ENCODE assay signal across 12 cellular contexts in the genomic region with DNA sequence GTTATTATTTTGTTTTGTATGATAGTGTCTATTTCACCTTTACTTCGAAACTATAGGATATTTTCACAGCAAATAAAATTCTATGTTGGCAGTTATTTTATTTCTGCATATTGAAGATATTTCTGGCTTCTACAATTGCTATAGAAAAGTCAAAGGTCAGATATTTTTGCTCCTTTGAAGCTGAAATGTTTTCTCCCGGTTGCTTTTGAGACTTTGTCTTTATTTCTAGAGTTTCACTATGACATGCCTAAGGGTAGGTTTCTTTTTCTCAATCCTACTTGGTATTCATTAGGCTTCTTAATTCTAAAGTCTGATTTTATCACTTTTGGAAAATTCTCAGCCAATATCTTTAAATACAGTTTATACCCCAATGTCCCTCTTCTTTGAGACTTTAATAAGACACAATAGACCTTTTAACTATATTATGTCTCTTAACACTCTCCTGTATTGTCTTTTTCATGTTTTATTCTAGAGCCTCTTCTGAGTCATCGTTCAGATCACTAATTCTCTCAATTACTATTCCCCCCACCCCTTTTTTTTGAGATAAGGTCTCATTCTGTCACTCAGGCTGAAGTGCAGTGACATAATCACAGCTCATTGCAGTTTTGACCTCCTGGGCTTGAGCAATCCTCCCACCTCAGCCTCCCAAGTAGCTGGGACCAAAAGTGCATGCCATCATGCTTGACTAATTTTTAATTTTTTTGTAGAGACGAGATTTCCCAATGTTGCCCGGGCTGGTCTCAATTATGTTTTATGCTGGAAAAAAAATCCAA. TPM values are rescaled to one million over a fixed set of nuclear protein-coding genes. Genes with fewer than 3 reads are reported as not detected.
DNase-seq lines count a peak whose midpoint lies in the region; ATAC-seq, FAIRE-seq and TF ChIP-seq lines count a peak whose summit lies in the region.
"Had no signal": no experiment of that assay in that cellular context is flagged by ENCODE, and none has a peak within 500 bp of the region (broad histone marks: within the 10 kb centered on the region; RNA-seq: fewer than 3 reads in every experiment).

No MANE protein-coding gene starts in this region.

- FAIRE-seq in kidney (lab: Jason Lieb, UNC): no peak

- H3K4me2 ChIP-seq in neural progenitor cell: no peak overlapping the region

- no peaks in the 10 kb centered on the region for H3K9me3 Mint-ChIP-seq in activated naive CD4-positive, alpha-beta T cell treated with anti-CD3 and anti-CD28 coated beads, Interleukin-2, amount 50 U/mL, for 24 hours
- no peaks in the 10 kb centered on the region for H3K9me3 Mint-ChIP-seq in activated CD4-positive, alpha-beta memory T cell treated with anti-CD3 and anti-CD28 coated beads, Interleukin-2, amount 10 ng/mL, durations not matched to agents 7 days and 5 days
- no peaks in the 10 kb centered on the region for H3K9me3 Mint-ChIP-seq in neural progenitor cell
- H3K9me3 Mint-ChIP-seq: dendritic cell treated with granulocyte-macrophage colony-stimulating factor and Interleukin-4, amounts not matched to agents 40 ng/mL and 50 ng/mL, for 4 days had no signal

- POLR2A ChIA-PET in activated CD4-positive, alpha-beta memory T cell treated with anti-CD3 and anti-CD28 coated beads, Interleukin-2, amount 10 ng/mL, durations not matched to agents 7 days and 5 days (lab: Charles Lee): interaction anchor here (0.6 to 1.4 kb wide), 3 partner anchors 22 to 117 kb away, joined by 3 read pairs; no protein-coding TSS in a partner anchor

- H4K20me1 ChIP-seq in neural progenitor cell (ENCODE audit: low read depth): no peaks in the 10 kb centered on the region

- no peaks in the 10 kb centered on the region for H3F3A ChIP-seq in neural progenitor cell (ENCODE audit: low read depth)

- peaks cover 34% of the 10 kb centered on the region for H3K79me2 ChIP-seq in neural progenitor cell (ENCODE audit: low read depth)

- no peak overlapping the region for H3K4me3 ChIP-seq in neural progenitor cell
- no peak overlapping the region for H3K4me3 ChIP-seq in kidney (ENCODE audit: low read length in 2 of 2)
- H3K4me3 ChIP-seq: SJSA1, upper lobe of right lung had no signal

- peak overlapping the region; percentile 9 for H3K27ac Mint-ChIP-seq in activated naive CD4-positive, alpha-beta T cell treated with anti-CD3 and anti-CD28 coated beads, Interleukin-2, amount 50 U/mL, for 24 hours
- peak overlapping the region; percentile 66 for H3K27ac Mint-ChIP-seq in activated CD4-positive, alpha-beta memory T cell treated with anti-CD3 and anti-CD28 coated beads, Interleukin-2, amount 10 ng/mL, durations not matched to agents 7 days and 5 days
- H3K27ac Mint-ChIP-seq in neural progenitor cell: no peak overlapping the region
- H3K27ac Mint-ChIP-seq: dendritic cell treated with granulocyte-macrophage colony-stimulating factor and Interleukin-4, amounts not matched to agents 40 ng/mL and 50 ng/mL, for 4 days had no signal

- H3K27me3 ChIP-seq in neural progenitor cell: no peaks in the 10 kb centered on the region
- H3K27me3 ChIP-seq: SJSA1, upper lobe of right lung had no signal

- ATAC-seq in HG02870 (IDR thresholded peaks at IDR 0.05; ENCODE audit: unreplicated experiment) (peak; percentile 68), GM18519 (IDR thresholded peaks at IDR 0.05; ENCODE audit: low FRiP score, unreplicated experiment) (no peak)

- no peak for TF ChIP-seq CTCF in neural progenitor cell (IDR thresholded peaks at IDR 0.05)
- no peak for TF ChIP-seq CTCF in kidney (IDR thresholded peaks at IDR 0.05; ENCODE audit: borderline replicate concordance, extremely low read depth, insufficient read depth)

- H3K4me1 Mint-ChIP-seq in activated naive CD4-positive, alpha-beta T cell treated with anti-CD3 and anti-CD28 coated beads, Interleukin-2, amount 50 U/mL, for 24 hours: peaks cover 30% of the 10 kb centered on the region
- peaks cover 31% of the 10 kb centered on the region for H3K4me1 Mint-ChIP-seq in activated CD4-positive, alpha-beta memory T cell treated with anti-CD3 and anti-CD28 coated beads, Interleukin-2, amount 10 ng/mL, durations not matched to agents 7 days and 5 days
- no peaks in the 10 kb centered on the region for H3K4me1 Mint-ChIP-seq in neural progenitor cell

- H3K9me3 ChIP-seq in neural progenitor cell (ENCODE audit: low read depth) (no peaks in the 10 kb centered on the region), kidney (ENCODE audit: control insufficient read depth in 1 of 2, low read length in 2 of 2) (no peaks in the 10 kb centered on the region)
- H3K9me3 ChIP-seq: SJSA1, upper lobe of right lung had no signal

- H3K36me3 Mint-ChIP-seq in activated naive CD4-positive, alpha-beta T cell treated with anti-CD3 and anti-CD28 coated beads, Interleukin-2, amount 50 U/mL, for 24 hours: peaks cover 13% of the 10 kb centered on the region
- H3K36me3 Mint-ChIP-seq in activated CD4-positive, alpha-beta memory T cell treated with anti-CD3 and anti-CD28 coated beads, Interleukin-2, amount 10 ng/mL, durations not matched to agents 7 days and 5 days (ENCODE audit: low read depth): peaks cover 56% of the 10 kb centered on the region
- peaks cover 31% of the 10 kb centered on the region for H3K36me3 Mint-ChIP-seq in neural progenitor cell

- no peak for DNase-seq in activated naive CD4-positive, alpha-beta T cell treated with anti-CD3 and anti-CD28 coated beads, Interleukin-2, amount 50 U/mL, for 16 hours
- no peak for DNase-seq in activated CD4-positive, alpha-beta memory T cell treated with anti-CD3 and anti-CD28 coated beads, Interleukin-2, amount 10 ng/mL, durations not matched to agents 7 days and 5 days
- DNase-seq in neural progenitor cell (ENCODE audit: low spot score) (no peak), NCI-H128 (lab: John Stamatoyannopoulos, UW; ENCODE audit: unreplicated experiment) (no peak), kidney (no peak)
- DNase-seq: stimulated activated CD4-positive, alpha-beta T cell treated with anti-CD3 and anti-CD28 coated beads, Interleukin-2, amount 100 ng/mL, for 24 hours; upper lobe of right lung had no signal

- H3K27me3 Mint-ChIP-seq in activated naive CD4-positive, alpha-beta T cell treated with anti-CD3 and anti-CD28 coated beads, Interleukin-2, amount 50 U/mL, for 24 hours: no peaks in the 10 kb centered on the region
- H3K27me3 Mint-ChIP-seq in activated CD4-positive, alpha-beta memory T cell treated with anti-CD3 and anti-CD28 coated beads, Interleukin-2, amount 10 ng/mL, durations not matched to agents 7 days and 5 days: no peaks in the 10 kb centered on the region
- H3K27me3 Mint-ChIP-seq in neural progenitor cell (ENCODE audit: insufficient read depth, low read depth): no peaks in the 10 kb centered on the region
- H3K27me3 Mint-ChIP-seq: dendritic cell treated with granulocyte-macrophage colony-stimulating factor and Interleukin-4, amounts not matched to agents 40 ng/mL and 50 ng/mL, for 4 days had no signal

- no peak overlapping the region for H3K4me3 Mint-ChIP-seq in activated naive CD4-positive, alpha-beta T cell treated with anti-CD3 and anti-CD28 coated beads, Interleukin-2, amount 50 U/mL, for 24 hours
- no peak overlapping the region for H3K4me3 Mint-ChIP-seq in activated CD4-positive, alpha-beta memory T cell treated with anti-CD3 and anti-CD28 coated beads, Interleukin-2, amount 10 ng/mL, durations not matched to agents 7 days and 5 days
- no peak overlapping the region for H3K4me3 Mint-ChIP-seq in neural progenitor cell
- H3K4me3 Mint-ChIP-seq: dendritic cell treated with granulocyte-macrophage colony-stimulating factor and Interleukin-4, amounts not matched to agents 40 ng/mL and 50 ng/mL, for 4 days had no signal

- H3K4me1 ChIP-seq in neural progenitor cell (no peaks in the 10 kb centered on the region), kidney (ENCODE audit: control insufficient read depth in 1 of 2, insufficient read depth in 1 of 2, low read depth in 1 of 2, low read length in 2 of 2) (no peaks in the 10 kb centered on the region)
- H3K4me1 ChIP-seq: SJSA1, upper lobe of right lung had no signal

- H3K36me3 ChIP-seq in neural progenitor cell (peaks cover 7% of the 10 kb centered on the region), kidney (ENCODE audit: control insufficient read depth in 1 of 2, insufficient read depth in 2 of 2, low read length in 2 of 2) (no peaks in the 10 kb centered on the region)

- CTCF ChIA-PET in activated CD4-positive, alpha-beta memory T cell treated with anti-CD3 and anti-CD28 coated beads, Interleukin-2, amount 10 ng/mL, durations not matched to agents 7 days and 5 days (lab: Charles Lee): interaction anchor here (1.0 to 1.6 kb wide), 6 partner anchors 8 to 139 kb away, joined by 3 to 5 read pairs (median 3); no protein-coding TSS in a partner anchor

- H2AFZ ChIP-seq in neural progenitor cell (replicated peaks): no peak overlapping the region

- H3K27ac ChIP-seq in neural progenitor cell (no peak overlapping the region), kidney (ENCODE audit: low read depth in 2 of 2, low read length in 2 of 2) (no peak overlapping the region)
- H3K27ac ChIP-seq: SJSA1, upper lobe of right lung had no signal

- intact Hi-C loops in kidney (cut with DNase I): no loop called here

- H3K9ac ChIP-seq in neural progenitor cell (no peak overlapping the region), kidney (ENCODE audit: low read length in 2 of 2) (no peak overlapping the region)

RNA-seq across cellular contexts. Expression of a gene that starts 50.5 kb away (rescaled TPM):
- total RNA-seq in activated CD4-positive, alpha-beta memory T cell treated with anti-CD3 and anti-CD28 coated beads, Interleukin-2, amount 10 ng/mL, durations not matched to agents 7 days and 5 days: 10 to 100 TPM; 30.2 to 32.7 TPM
- total RNA-seq in neural progenitor cell (ENCODE audit: low replicate concordance): 21.0 and 35.1 TPM in 2 replicates
- total RNA-seq in kidney: 13.5 TPM
- 1.8 TPM for polyA plus RNA-seq in kidney (ENCODE audit: insufficient read depth, low read depth, low replicate concordance)

RNA-seq across cellular contexts. Expression of a gene that starts 51.0 kb away (rescaled TPM):
- total RNA-seq in activated CD4-positive, alpha-beta memory T cell treated with anti-CD3 and anti-CD28 coated beads, Interleukin-2, amount 10 ng/mL, durations not matched to agents 7 days and 5 days: 10 to 100 TPM; 77.1 to 77.3 TPM
- 85.0 and 87.1 TPM in 2 replicates for total RNA-seq in neural progenitor cell (ENCODE audit: low replicate concordance)
- 35.8 TPM for total RNA-seq in kidney
- polyA plus RNA-seq in kidney (ENCODE audit: insufficient read depth, low read depth, low replicate concordance): 12.6 TPM
